Comparison of ENCODE assay signal across 1 cellular context in the genomic region with DNA sequence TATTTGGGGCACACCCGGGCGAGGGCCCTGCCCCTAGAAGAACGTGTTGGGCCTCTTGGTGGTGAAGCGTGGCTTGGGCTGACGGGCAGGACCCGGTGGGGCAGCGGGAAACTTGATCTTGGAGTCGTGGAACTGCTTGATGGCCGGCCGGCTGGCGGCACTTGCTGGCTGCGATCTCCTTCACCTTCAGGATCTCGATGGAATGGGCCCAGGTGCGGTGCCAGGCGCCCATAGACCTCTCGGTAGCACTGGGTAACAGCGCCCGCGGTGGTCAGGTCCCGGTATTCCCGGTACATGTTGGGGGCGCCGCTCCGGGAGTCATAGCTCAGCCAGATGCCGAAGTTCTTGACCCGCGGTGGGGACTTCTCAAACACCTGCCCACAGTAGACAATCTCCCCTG.
TF ChIP-seq lines count a peak whose summit lies in the region.

No MANE protein-coding gene starts in this region.

TF ChIP-seq in GM23338, 12 proteins besides CTCF, POLR2A, EP300 and RAD21 (continued from another document):
- TF ChIP-seq, protein P1, sequence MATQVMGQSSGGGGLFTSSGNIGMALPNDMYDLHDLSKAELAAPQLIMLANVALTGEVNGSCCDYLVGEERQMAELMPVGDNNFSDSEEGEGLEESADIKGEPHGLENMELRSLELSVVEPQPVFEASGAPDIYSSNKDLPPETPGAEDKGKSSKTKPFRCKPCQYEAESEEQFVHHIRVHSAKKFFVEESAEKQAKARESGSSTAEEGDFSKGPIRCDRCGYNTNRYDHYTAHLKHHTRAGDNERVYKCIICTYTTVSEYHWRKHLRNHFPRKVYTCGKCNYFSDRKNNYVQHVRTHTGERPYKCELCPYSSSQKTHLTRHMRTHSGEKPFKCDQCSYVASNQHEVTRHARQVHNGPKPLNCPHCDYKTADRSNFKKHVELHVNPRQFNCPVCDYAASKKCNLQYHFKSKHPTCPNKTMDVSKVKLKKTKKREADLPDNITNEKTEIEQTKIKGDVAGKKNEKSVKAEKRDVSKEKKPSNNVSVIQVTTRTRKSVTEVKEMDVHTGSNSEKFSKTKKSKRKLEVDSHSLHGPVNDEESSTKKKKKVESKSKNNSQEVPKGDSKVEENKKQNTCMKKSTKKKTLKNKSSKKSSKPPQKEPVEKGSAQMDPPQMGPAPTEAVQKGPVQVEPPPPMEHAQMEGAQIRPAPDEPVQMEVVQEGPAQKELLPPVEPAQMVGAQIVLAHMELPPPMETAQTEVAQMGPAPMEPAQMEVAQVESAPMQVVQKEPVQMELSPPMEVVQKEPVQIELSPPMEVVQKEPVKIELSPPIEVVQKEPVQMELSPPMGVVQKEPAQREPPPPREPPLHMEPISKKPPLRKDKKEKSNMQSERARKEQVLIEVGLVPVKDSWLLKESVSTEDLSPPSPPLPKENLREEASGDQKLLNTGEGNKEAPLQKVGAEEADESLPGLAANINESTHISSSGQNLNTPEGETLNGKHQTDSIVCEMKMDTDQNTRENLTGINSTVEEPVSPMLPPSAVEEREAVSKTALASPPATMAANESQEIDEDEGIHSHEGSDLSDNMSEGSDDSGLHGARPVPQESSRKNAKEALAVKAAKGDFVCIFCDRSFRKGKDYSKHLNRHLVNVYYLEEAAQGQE (IDR thresholded peaks at IDR 0.05; ENCODE audit: unreplicated experiment): no peak
- TF ChIP-seq EZH2 (IDR thresholded peaks at IDR 0.05; ENCODE audit: low read depth, unreplicated experiment) (no peak), CREB1 (CRISPR knock-in tag; IDR thresholded peaks at IDR 0.05; ENCODE audit: low read depth) (no peak), ZNF114 (CRISPR knock-in tag; IDR thresholded peaks at IDR 0.05) (no peak), EZH2phosphoT487 (IDR thresholded peaks at IDR 0.05; ENCODE audit: unreplicated experiment) (no peak), ZNF331 (CRISPR knock-in tag; IDR thresholded peaks at IDR 0.05; ENCODE audit: low read depth) (no peak), NANOG (IDR thresholded peaks at IDR 0.05; ENCODE audit: borderline replicate concordance) (no peak), STAT1 (IDR thresholded peaks at IDR 0.05; ENCODE audit: unreplicated experiment) (no peak), JUNB (IDR thresholded peaks at IDR 0.05; ENCODE audit: unreplicated experiment) (no peak)
- TF ChIP-seq, protein P2, sequence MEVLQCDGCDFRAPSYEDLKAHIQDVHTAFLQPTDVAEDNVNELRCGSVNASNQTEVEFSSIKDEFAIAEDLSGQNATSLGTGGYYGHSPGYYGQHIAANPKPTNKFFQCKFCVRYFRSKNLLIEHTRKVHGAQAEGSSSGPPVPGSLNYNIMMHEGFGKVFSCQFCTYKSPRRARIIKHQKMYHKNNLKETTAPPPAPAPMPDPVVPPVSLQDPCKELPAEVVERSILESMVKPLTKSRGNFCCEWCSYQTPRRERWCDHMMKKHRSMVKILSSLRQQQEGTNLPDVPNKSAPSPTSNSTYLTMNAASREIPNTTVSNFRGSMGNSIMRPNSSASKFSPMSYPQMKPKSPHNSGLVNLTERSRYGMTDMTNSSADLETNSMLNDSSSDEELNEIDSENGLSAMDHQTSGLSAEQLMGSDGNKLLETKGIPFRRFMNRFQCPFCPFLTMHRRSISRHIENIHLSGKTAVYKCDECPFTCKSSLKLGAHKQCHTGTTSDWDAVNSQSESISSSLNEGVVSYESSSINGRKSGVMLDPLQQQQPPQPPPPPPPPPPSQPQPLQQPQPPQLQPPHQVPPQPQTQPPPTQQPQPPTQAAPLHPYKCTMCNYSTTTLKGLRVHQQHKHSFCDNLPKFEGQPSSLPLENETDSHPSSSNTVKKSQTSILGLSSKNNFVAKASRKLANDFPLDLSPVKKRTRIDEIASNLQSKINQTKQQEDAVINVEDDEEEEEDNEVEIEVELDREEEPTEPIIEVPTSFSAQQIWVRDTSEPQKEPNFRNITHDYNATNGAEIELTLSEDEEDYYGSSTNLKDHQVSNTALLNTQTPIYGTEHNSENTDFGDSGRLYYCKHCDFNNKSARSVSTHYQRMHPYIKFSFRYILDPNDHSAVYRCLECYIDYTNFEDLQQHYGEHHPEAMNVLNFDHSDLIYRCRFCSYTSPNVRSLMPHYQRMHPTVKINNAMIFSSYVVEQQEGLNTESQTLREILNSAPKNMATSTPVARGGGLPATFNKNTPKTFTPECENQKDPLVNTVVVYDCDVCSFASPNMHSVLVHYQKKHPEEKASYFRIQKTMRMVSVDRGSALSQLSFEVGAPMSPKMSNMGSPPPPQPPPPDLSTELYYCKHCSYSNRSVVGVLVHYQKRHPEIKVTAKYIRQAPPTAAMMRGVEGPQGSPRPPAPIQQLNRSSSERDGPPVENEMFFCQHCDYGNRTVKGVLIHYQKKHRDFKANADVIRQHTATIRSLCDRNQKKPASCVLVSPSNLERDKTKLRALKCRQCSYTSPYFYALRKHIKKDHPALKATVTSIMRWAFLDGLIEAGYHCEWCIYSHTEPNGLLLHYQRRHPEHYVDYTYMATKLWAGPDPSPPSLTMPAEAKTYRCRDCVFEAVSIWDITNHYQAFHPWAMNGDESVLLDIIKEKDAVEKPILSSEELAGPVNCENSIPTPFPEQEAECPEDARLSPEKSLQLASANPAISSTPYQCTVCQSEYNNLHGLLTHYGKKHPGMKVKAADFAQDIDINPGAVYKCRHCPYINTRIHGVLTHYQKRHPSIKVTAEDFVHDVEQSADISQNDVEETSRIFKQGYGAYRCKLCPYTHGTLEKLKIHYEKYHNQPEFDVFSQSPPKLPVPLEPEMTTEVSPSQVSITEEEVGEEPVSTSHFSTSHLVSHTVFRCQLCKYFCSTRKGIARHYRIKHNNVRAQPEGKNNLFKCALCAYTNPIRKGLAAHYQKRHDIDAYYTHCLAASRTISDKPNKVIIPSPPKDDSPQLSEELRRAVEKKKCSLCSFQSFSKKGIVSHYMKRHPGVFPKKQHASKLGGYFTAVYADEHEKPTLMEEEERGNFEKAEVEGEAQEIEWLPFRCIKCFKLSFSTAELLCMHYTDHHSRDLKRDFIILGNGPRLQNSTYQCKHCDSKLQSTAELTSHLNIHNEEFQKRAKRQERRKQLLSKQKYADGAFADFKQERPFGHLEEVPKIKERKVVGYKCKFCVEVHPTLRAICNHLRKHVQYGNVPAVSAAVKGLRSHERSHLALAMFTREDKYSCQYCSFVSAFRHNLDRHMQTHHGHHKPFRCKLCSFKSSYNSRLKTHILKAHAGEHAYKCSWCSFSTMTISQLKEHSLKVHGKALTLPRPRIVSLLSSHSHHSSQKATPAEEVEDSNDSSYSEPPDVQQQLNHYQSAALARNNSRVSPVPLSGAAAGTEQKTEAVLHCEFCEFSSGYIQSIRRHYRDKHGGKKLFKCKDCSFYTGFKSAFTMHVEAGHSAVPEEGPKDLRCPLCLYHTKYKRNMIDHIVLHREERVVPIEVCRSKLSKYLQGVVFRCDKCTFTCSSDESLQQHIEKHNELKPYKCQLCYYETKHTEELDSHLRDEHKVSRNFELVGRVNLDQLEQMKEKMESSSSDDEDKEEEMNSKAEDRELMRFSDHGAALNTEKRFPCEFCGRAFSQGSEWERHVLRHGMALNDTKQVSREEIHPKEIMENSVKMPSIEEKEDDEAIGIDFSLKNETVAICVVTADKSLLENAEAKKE (CRISPR knock-in tag; IDR thresholded peaks at IDR 0.05): no peak
- TF ChIP-seq, protein P3, sequence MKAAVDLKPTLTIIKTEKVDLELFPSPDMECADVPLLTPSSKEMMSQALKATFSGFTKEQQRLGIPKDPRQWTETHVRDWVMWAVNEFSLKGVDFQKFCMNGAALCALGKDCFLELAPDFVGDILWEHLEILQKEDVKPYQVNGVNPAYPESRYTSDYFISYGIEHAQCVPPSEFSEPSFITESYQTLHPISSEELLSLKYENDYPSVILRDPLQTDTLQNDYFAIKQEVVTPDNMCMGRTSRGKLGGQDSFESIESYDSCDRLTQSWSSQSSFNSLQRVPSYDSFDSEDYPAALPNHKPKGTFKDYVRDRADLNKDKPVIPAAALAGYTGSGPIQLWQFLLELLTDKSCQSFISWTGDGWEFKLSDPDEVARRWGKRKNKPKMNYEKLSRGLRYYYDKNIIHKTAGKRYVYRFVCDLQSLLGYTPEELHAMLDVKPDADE (IDR thresholded peaks at IDR 0.05): no peak
TF ChIP-seq in GM23338: peak in this region for 0.
